8 cellular contexts compared by ENCODE assay signal in genomic region chr10:61992683-61993629, GRCh38.
DNase-seq lines count a peak whose midpoint lies in the region; ATAC-seq lines count a peak whose summit lies in the region.

No MANE protein-coding gene starts in this region.

- ATAC-seq in GM21786 (IDR thresholded peaks at IDR 0.05; ENCODE audit: unreplicated experiment) (peak; percentile 36), Right ventricle myocardium superior (ENCODE audit: poor library complexity) (peak; percentile 94), GM19455 (IDR thresholded peaks at IDR 0.05; ENCODE audit: unreplicated experiment) (no peak)

- intact Hi-C loops in Right ventricle myocardium superior (cut with DNase I), result loop anchor here (10.0 kb wide), 1 partner anchor 88 kb away; the partner anchor contains the start of gene ARID5B

- peak; percentile 60 to 62 for DNase-seq in AML-193 (lab: John Stamatoyannopoulos, UW)
- peak; percentile 70 for DNase-seq in NCI-H748 treated with DMSO at 0.1 percent for 48 hours (lab: John Stamatoyannopoulos, UW)
- DNase-seq in activated T-helper 9 cell treated with anti-CD3 and anti-CD28 coated beads, Interleukin-2, amount 50 U/mL, for 16 hours (ENCODE audit: low read depth), result peak; percentile 41
- peak; percentile 46 for DNase-seq in Right ventricle myocardium superior
- DNase-seq in stimulated activated CD4-positive, alpha-beta T cell treated with anti-CD3 and anti-CD28 coated beads, Interleukin-12 subunit alpha, Interleukin-12 subunit beta, amount 100 ng/mL, for 48 hours (ENCODE audit: low read depth in 2 of 3, low spot score in 1 of 3), result peak; percentile 33 to 45 (median 39)
- DNase-seq in ecto neural progenitor cell (ENCODE audit: low spot score), result no peak
